In the genomic region with DNA sequence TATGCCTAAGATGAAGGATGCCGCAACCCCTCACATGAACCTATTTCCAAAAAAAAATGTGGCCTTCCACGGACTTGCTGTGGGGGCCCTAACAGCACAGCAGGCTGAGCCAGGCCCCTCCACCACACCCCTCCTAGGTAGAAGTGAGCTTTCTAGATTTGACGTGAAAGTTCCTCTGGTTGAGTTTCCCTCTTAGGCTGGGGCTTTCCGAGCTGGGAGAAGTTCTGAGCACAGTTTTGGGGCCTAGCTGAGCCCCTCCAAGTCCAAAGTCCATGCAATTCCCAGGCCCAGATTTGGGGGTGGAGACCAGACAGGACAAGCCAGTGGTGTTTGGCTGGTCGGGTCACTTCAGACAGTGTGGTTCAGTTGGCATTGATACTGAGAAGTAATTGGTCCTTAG, we compare ENCODE assay signal across 9 cellular contexts. TPM values are rescaled to one million over a fixed set of nuclear protein-coding genes. Genes with fewer than 3 reads are reported as not detected.
A peak's percentile ranks its signal among the peaks of the same experiment; 100 is the strongest.
DNase-seq lines count a peak whose midpoint lies in the region; ATAC-seq and TF ChIP-seq lines count a peak whose summit lies in the region.
"Had no signal": no experiment of that assay in that cellular context is flagged by ENCODE, and none has a peak within 500 bp of the region (broad histone marks: within the 10 kb centered on the region; RNA-seq: fewer than 3 reads in every experiment).

No MANE protein-coding gene starts in this region.

- H3K4me3 Mint-ChIP-seq in stimulated activated naive CD8-positive, alpha-beta T cell treated with anti-CD3 and anti-CD28 coated beads, Interleukin-15, amount 100 ng/mL, for 72 hours, result no peak overlapping the region

- H3K27ac Mint-ChIP-seq in stimulated activated naive CD8-positive, alpha-beta T cell treated with anti-CD3 and anti-CD28 coated beads, Interleukin-15, amount 100 ng/mL, for 72 hours, result no peak overlapping the region

- H2AFZ ChIP-seq in SK-N-SH (ENCODE audit: low read depth), result no peak overlapping the region

- POLR2A ChIA-PET in SK-N-SH (lab: Yijun Ruan, JAX), result interaction anchor here (1.1 kb wide), 1 partner anchor 14 kb away, joined by 4 read pairs; a partner anchor contains a TSS

- H3K4me1 ChIP-seq in SK-N-SH (ENCODE audit: control insufficient read depth in 1 of 2, insufficient read depth in 2 of 2, low read depth in 1 of 2, low read length in 1 of 2), result peaks cover 0 to 6% of the 10 kb centered on the region in 2 experiments; a peak in 2 of 4 replicates
- peaks cover 24% of the 10 kb centered on the region in 2 donors for H3K4me1 ChIP-seq in duodenal mucosa (ENCODE audit: control insufficient read depth in 1 of 2, insufficient read depth in 2 of 2, low read length in 2 of 2)
- H3K4me1 ChIP-seq in stomach smooth muscle (ENCODE audit: control insufficient read depth, insufficient read depth, low read length), result peaks cover 45% of the 10 kb centered on the region

- no peak overlapping the region for H3K9ac ChIP-seq in SK-N-SH
- H3K9ac ChIP-seq in duodenal mucosa (ENCODE audit: low read depth in 1 of 2, low read length in 2 of 2), result peak overlapping the region; percentile 49 to 62
- H3K9ac ChIP-seq in stomach smooth muscle (ENCODE audit: low read length in 2 of 2), result peak overlapping the region in 1 of 2 donors; percentile 51

- peaks cover 28% of the 10 kb centered on the region for H3K4me1 Mint-ChIP-seq in stimulated activated naive CD8-positive, alpha-beta T cell treated with anti-CD3 and anti-CD28 coated beads, Interleukin-15, amount 100 ng/mL, for 72 hours

- no peaks in the 10 kb centered on the region for H4K20me1 ChIP-seq in SK-N-SH (ENCODE audit: insufficient read depth)

- H3K4me2 ChIP-seq in SK-N-SH, result no peak overlapping the region

- no peak overlapping the region for H3K4me3 ChIP-seq in SK-N-SH (ENCODE audit: low read depth in 2 of 2, low read length in 1 of 2)
- H3K4me3 ChIP-seq in duodenal mucosa (ENCODE audit: low read depth in 1 of 2, low read length in 2 of 2), result no peak overlapping the region
- no peak overlapping the region for H3K4me3 ChIP-seq in stomach smooth muscle (ENCODE audit: low read length in 2 of 2)
- H3K4me3 ChIP-seq: HAP-1 had no signal

- H3K27me3 Mint-ChIP-seq in stimulated activated naive CD8-positive, alpha-beta T cell treated with anti-CD3 and anti-CD28 coated beads, Interleukin-15, amount 100 ng/mL, for 72 hours, result peaks cover 32% of the 10 kb centered on the region

- peaks cover 21% of the 10 kb centered on the region for H3F3A ChIP-seq in SK-N-SH (replicated peaks; ENCODE audit: insufficient read depth)

- DNase-seq in SK-N-SH (no peak), ecto neural progenitor cell (ENCODE audit: low spot score) (no peak)
- no peak for DNase-seq in activated CD4-positive, alpha-beta T cell treated with anti-CD3 and anti-CD28 coated beads, Interleukin-2, amount 50 U/mL, for 48 hours
- DNase-seq in stimulated activated naive CD8-positive, alpha-beta T cell treated with anti-CD3 and anti-CD28 coated beads, Interleukin-15, amount 100 ng/mL, for 72 hours, result no peak

- no peak for TF ChIP-seq RAD21 in SK-N-SH (IDR thresholded peaks at IDR 0.05; ENCODE audit: low read length)

- H3K27ac ChIP-seq in SK-N-SH (ENCODE audit: low read depth in 2 of 2, low read length in 1 of 2) (no peak overlapping the region), duodenal mucosa (ENCODE audit: low read depth, low read length) (no peak overlapping the region), stomach smooth muscle (ENCODE audit: low read length) (peak overlapping the region; percentile 100)

- H3K9me3 Mint-ChIP-seq in stimulated activated naive CD8-positive, alpha-beta T cell treated with anti-CD3 and anti-CD28 coated beads, Interleukin-15, amount 100 ng/mL, for 72 hours, result no peaks in the 10 kb centered on the region

- no peaks in the 10 kb centered on the region for H3K9me2 ChIP-seq in SK-N-SH

- H3K36me3 ChIP-seq in SK-N-SH (replicated peaks in 1 of 2; ENCODE audit: control insufficient read depth in 1 of 2, insufficient read depth in 2 of 2, low read length in 1 of 2) (peaks cover 13 to 27% of the 10 kb centered on the region in 2 experiments), duodenal mucosa (ENCODE audit: control insufficient read depth in 1 of 2, insufficient read depth in 2 of 2, low read length in 2 of 2) (peaks cover 36 to 40% of the 10 kb centered on the region in 2 donors), stomach smooth muscle (ENCODE audit: control insufficient read depth in 2 of 2, insufficient read depth in 2 of 2, low read length in 2 of 2) (peaks cover 43 to 45% of the 10 kb centered on the region in 2 donors)
- H3K36me3 ChIP-seq: HAP-1 had no signal

- 0 out of 3 replicates have a peak, but pooled peaks have one; percentile 0 for ATAC-seq in SK-N-SH treated with all-trans-retinoic acid at 6 μM for 48 hours
- ATAC-seq in HG02870 (IDR thresholded peaks at IDR 0.05; ENCODE audit: unreplicated experiment), result peak; percentile 72
- ATAC-seq in stimulated activated naive CD8-positive, alpha-beta T cell treated with anti-CD3 and anti-CD28 coated beads, Interleukin-15, amount 100 ng/mL, for 72 hours, result no peak

- no peak for TF ChIP-seq EP300 in SK-N-SH (IDR thresholded peaks at IDR 0.05; ENCODE audit: borderline replicate concordance in 1 of 2, low read depth in 1 of 2, low read length in 1 of 2)

- no peak for TF ChIP-seq CTCF in SK-N-SH (IDR thresholded peaks at IDR 0.05)

- H3K9me3 ChIP-seq in SK-N-SH, result no peaks in the 10 kb centered on the region
- H3K9me3 ChIP-seq in duodenal mucosa (ENCODE audit: control insufficient read depth in 1 of 2, low read length in 2 of 2), result no peaks in the 10 kb centered on the region
- H3K9me3 ChIP-seq in stomach smooth muscle (ENCODE audit: control insufficient read depth in 2 of 2, low read length in 2 of 2), result no peaks in the 10 kb centered on the region
- H3K9me3 ChIP-seq: HAP-1 had no signal

- 86% methylated on average over 4 of the region's 5 CpGs for WGBS in SK-N-SH (ENCODE audit: low lambda C conversion rate)

- CTCF ChIA-PET in SK-N-SH (lab: Yijun Ruan, JAX), result interaction anchor here (0.7 to 22.5 kb wide), 26 partner anchors 13 to 404 kb away, joined by 3 to 860 read pairs (median 6); a partner anchor contains a TSS

- no peaks in the 10 kb centered on the region; the same call in 1 of the 2 replicates for H3K79me2 ChIP-seq in SK-N-SH (ENCODE audit: insufficient read depth)

- H3K27me3 ChIP-seq in SK-N-SH (ENCODE audit: insufficient read depth) (no peaks in the 10 kb centered on the region), duodenal mucosa (ENCODE audit: control insufficient read depth in 1 of 2, insufficient read depth in 2 of 2, low read length in 2 of 2) (no peaks in the 10 kb centered on the region), stomach smooth muscle (ENCODE audit: control insufficient read depth in 1 of 2, insufficient read depth in 2 of 2, low read length in 2 of 2) (no peaks in the 10 kb centered on the region)

TF ChIP-seq in SK-N-SH treated with all-trans-retinoic acid at 6 μM for 48 hours, 23 proteins besides CTCF, POLR2A, EP300 and RAD21 (continues in another document):
- TF ChIP-seq PPARA (CRISPR knock-in tag; IDR thresholded peaks at IDR 0.05; ENCODE audit: borderline replicate concordance) (no peak), RARB (CRISPR knock-in tag; IDR thresholded peaks at IDR 0.05) (no peak), ZNF8 (CRISPR knock-in tag; IDR thresholded peaks at IDR 0.05) (no peak), ARNTL (CRISPR knock-in tag; IDR thresholded peaks at IDR 0.05; ENCODE audit: borderline replicate concordance, low read depth) (no peak), OSR1 (CRISPR knock-in tag; IDR thresholded peaks at IDR 0.05) (no peak), TCF4 (CRISPR knock-in tag; IDR thresholded peaks at IDR 0.05; ENCODE audit: borderline replicate concordance) (no peak)
- TF ChIP-seq, protein P1, sequence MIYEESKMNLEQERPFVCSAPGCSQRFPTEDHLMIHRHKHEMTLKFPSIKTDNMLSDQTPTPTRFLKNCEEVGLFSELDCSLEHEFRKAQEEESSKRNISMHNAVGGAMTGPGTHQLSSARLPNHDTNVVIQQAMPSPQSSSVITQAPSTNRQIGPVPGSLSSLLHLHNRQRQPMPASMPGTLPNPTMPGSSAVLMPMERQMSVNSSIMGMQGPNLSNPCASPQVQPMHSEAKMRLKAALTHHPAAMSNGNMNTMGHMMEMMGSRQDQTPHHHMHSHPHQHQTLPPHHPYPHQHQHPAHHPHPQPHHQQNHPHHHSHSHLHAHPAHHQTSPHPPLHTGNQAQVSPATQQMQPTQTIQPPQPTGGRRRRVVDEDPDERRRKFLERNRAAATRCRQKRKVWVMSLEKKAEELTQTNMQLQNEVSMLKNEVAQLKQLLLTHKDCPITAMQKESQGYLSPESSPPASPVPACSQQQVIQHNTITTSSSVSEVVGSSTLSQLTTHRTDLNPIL (CRISPR knock-in tag; IDR thresholded peaks at IDR 0.05; ENCODE audit: low read depth), result no peak

TF ChIP-seq in SK-N-SH, 30 proteins besides CTCF, POLR2A, EP300 and RAD21 (continues in another document):
- TF ChIP-seq NRF1 (IDR thresholded peaks at IDR 0.05; ENCODE audit: low read depth, low read length), result no peak
- TF ChIP-seq POLR2AphosphoS5 (IDR thresholded peaks at IDR 0.05; ENCODE audit: low read depth, low read length), result no peak
- TF ChIP-seq, protein P2, sequence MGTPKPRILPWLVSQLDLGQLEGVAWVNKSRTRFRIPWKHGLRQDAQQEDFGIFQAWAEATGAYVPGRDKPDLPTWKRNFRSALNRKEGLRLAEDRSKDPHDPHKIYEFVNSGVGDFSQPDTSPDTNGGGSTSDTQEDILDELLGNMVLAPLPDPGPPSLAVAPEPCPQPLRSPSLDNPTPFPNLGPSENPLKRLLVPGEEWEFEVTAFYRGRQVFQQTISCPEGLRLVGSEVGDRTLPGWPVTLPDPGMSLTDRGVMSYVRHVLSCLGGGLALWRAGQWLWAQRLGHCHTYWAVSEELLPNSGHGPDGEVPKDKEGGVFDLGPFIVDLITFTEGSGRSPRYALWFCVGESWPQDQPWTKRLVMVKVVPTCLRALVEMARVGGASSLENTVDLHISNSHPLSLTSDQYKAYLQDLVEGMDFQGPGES (IDR thresholded peaks at IDR 0.05; ENCODE audit: low read depth, low read length), result no peak

RNA-seq across cellular contexts. Expression of a gene that starts 13.8 kb away (rescaled TPM):
- 105 and 108 TPM in 2 replicates for polyA plus RNA-seq in SK-N-SH (2012; rRNA removed)
- polyA plus RNA-seq in SK-N-SH (2012; cell fraction: cytosol; rRNA removed), result 46.1 and 93.3 TPM in 2 replicates
- 94.2 and 108 TPM in 2 replicates for polyA plus RNA-seq in SK-N-SH (2012; cell fraction: nucleus; rRNA removed)

RNA-seq across cellular contexts. Expression of a gene that starts 24.2 kb away (rescaled TPM):
- 317 and 373 TPM in 2 replicates for polyA plus RNA-seq in SK-N-SH (2012; rRNA removed)
- 237 and 288 TPM in 2 replicates for polyA plus RNA-seq in SK-N-SH (2012; cell fraction: cytosol; rRNA removed)
- polyA plus RNA-seq in SK-N-SH (2012; cell fraction: nucleus; rRNA removed), result 358 and 396 TPM in 2 replicates

RNA-seq across cellular contexts. Expression of a gene that starts 56.2 kb away (rescaled TPM):
- 13.3 and 16.1 TPM in 2 replicates for polyA plus RNA-seq in SK-N-SH (2012; rRNA removed)
- 11.1 and 14.3 TPM in 2 replicates for polyA plus RNA-seq in SK-N-SH (2012; cell fraction: cytosol; rRNA removed)
- polyA plus RNA-seq in SK-N-SH (2012; cell fraction: nucleus; rRNA removed), result 39.7 and 44.9 TPM in 2 replicates
